10 cellular contexts compared by ENCODE assay signal in the genomic region with DNA sequence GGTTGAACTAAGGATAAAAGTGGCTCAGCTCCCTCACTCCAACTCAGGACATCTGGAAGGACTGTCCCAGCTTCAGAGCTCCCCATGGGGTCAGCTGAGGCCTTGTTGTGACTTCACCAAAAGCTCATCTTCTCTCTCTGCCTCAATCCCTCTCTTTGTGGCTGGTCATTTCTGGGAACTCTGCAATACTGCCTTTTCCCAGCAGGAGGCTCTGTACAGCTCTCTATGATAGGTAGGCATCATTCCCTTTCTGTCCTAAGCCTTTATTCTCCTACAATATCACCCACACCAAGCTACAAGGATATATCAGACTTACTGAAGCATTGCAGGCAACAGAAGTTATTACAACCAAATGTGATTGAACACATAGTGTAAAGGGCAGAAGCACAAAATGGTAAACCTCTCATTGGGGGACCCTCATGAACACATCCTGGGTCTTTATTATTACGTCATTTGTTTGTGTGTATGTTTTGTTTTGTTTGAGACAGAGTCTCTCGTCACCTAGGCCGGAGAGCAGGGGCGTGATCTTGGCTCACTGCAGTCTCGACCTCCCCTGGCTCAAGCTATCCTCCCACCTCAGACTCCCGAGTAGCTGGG. TPM values are rescaled to one million over a fixed set of nuclear protein-coding genes. Genes with fewer than 3 reads are reported as not detected.
DNase-seq lines count a peak whose midpoint lies in the region; ATAC-seq, FAIRE-seq and TF ChIP-seq lines count a peak whose summit lies in the region.
"Had no signal": no experiment of that assay in that cellular context is flagged by ENCODE, and none has a peak within 500 bp of the region (broad histone marks: within the 10 kb centered on the region; RNA-seq: fewer than 3 reads in every experiment).

No MANE protein-coding gene starts in this region.

- H4K91ac ChIP-seq in IMR-90 (ENCODE audit: insufficient read depth, low read depth, low read length), result no peak overlapping the region

- TF ChIP-seq POLR2A in IMR-90 (IDR thresholded peaks at IDR 0.05; ENCODE audit: low read depth, low read length), result no peak

- H3K27me3 Mint-ChIP-seq in neural crest cell (ENCODE audit: low read depth), result no peaks in the 10 kb centered on the region
- no peaks in the 10 kb centered on the region for H3K27me3 Mint-ChIP-seq in activated T-helper 2 cell treated with anti-CD3 and anti-CD28 coated beads, Interferon-gamma antibody, Interleukin-2, Interleukin-4, amounts not matched to agents 10 μg/mL and 5 μg/mL and 100 μg/mL, durations not matched to agents 14 hours and 24 hours and 36 hours (ENCODE audit: low read depth)
- H3K27me3 Mint-ChIP-seq in T-helper 17 cell, result peaks cover 27% of the 10 kb centered on the region
- H3K27me3 Mint-ChIP-seq in activated T-cell treated with anti-CD3 and anti-CD28 coated beads, Interleukin-2, amount 50 U/mL, for 24 hours, result no peaks in the 10 kb centered on the region

- no peak overlapping the region for H2AFZ ChIP-seq in IMR-90 (replicated peaks; ENCODE audit: low read length, poor library complexity)

- H3K4me3 Mint-ChIP-seq in neural crest cell, result no peak overlapping the region
- H3K4me3 Mint-ChIP-seq in activated T-helper 2 cell treated with anti-CD3 and anti-CD28 coated beads, Interferon-gamma antibody, Interleukin-2, Interleukin-4, amounts not matched to agents 10 μg/mL and 5 μg/mL and 100 μg/mL, durations not matched to agents 14 hours and 24 hours and 36 hours (ENCODE audit: low read depth), result no peak overlapping the region
- no peak overlapping the region for H3K4me3 Mint-ChIP-seq in T-helper 17 cell
- H3K4me3 Mint-ChIP-seq in activated T-cell treated with anti-CD3 and anti-CD28 coated beads, Interleukin-2, amount 50 U/mL, for 24 hours, result no peak overlapping the region

- no peaks in the 10 kb centered on the region for H3K4me1 ChIP-seq in IMR-90 (ENCODE audit: control insufficient read depth, insufficient read depth, low read length)

- H2AK5ac ChIP-seq in IMR-90 (ENCODE audit: low read depth, low read length), result no peak overlapping the region

- peak; percentile 75 for ATAC-seq in GM18861 (IDR thresholded peaks at IDR 0.05; ENCODE audit: unreplicated experiment)
- ATAC-seq in IMR-90 (ENCODE audit: low read depth), result no peak
- no peak for ATAC-seq in T-helper 17 cell

- intact Hi-C loops in IMR-90 (cut with micrococcal nuclease), result no loop called here
- intact Hi-C loops in activated T-helper 2 cell treated with anti-CD3 and anti-CD28 coated beads, Interferon-gamma antibody, Interleukin-2, Interleukin-4, amounts not matched to agents 10 μg/mL and 5 μg/mL and 100 μg/mL, durations not matched to agents 14 hours and 24 hours and 36 hours (cut with micrococcal nuclease), result loop anchor here (5.0 kb wide), 1 partner anchor 33 kb away; no protein-coding TSS in a partner anchor

- H2AK9ac ChIP-seq in IMR-90 (replicated peaks; ENCODE audit: low read depth, low read length, poor library complexity), result no peak overlapping the region

- POLR2A ChIA-PET in IMR-90 (lab: Charles Lee; ENCODE audit: unreplicated experiment), result no interaction called here

- H3K9ac ChIP-seq in IMR-90 (ENCODE audit: low read depth, low read length), result no peak overlapping the region

- H3K18ac ChIP-seq in IMR-90 (ENCODE audit: low read depth, low read length), result no peak overlapping the region

- WGBS in IMR-90 (ENCODE audit: extremely low coverage in 2 of 2, insufficient read length in 1 of 2), 2 experiments, result no CpG with 5 or more reads among the region's 6 CpGs

- H4K20me1 ChIP-seq in IMR-90 (ENCODE audit: insufficient read depth, low read length), result no peaks in the 10 kb centered on the region

- H3K27ac Mint-ChIP-seq in neural crest cell (ENCODE audit: unreplicated experiment), result no peak overlapping the region
- no peak overlapping the region for H3K27ac Mint-ChIP-seq in activated T-helper 2 cell treated with anti-CD3 and anti-CD28 coated beads, Interferon-gamma antibody, Interleukin-2, Interleukin-4, amounts not matched to agents 10 μg/mL and 5 μg/mL and 100 μg/mL, durations not matched to agents 14 hours and 24 hours and 36 hours
- H3K27ac Mint-ChIP-seq in T-helper 17 cell, result no peak overlapping the region
- H3K27ac Mint-ChIP-seq in activated T-cell treated with anti-CD3 and anti-CD28 coated beads, Interleukin-2, amount 50 U/mL, for 24 hours, result no peak overlapping the region

- H3K9me1 ChIP-seq in IMR-90 (ENCODE audit: insufficient read depth, low read length), result no peaks in the 10 kb centered on the region

- H4K5ac ChIP-seq in IMR-90 (ENCODE audit: low read depth, low read length), result no peak overlapping the region

- no peaks in the 10 kb centered on the region for H3K36me3 ChIP-seq in IMR-90 (ENCODE audit: control insufficient read depth, insufficient read depth, low read length)
- no peaks in the 10 kb centered on the region for H3K36me3 ChIP-seq in brain microvascular endothelial cell (replicated peaks)

- no TSS peak for BruUV-seq in IMR-90 (replicated peaks; lab: Mats Ljungman, UMichigan)

- CTCF ChIA-PET in IMR-90 (lab: Yijun Ruan, JAX), result interaction anchor here (0.6 to 1.2 kb wide), 2 partner anchors 16 to 657 kb away, joined by 3 read pairs; no protein-coding TSS in a partner anchor

- H3K4me3 ChIP-seq in IMR-90 (ENCODE audit: insufficient read depth, low read depth, low read length) (no peak overlapping the region), brain microvascular endothelial cell (ENCODE audit: low read depth, low read length) (no peak overlapping the region)
- H3K4me3 ChIP-seq: lung had no signal

- H2BK15ac ChIP-seq in IMR-90 (ENCODE audit: low read depth, low read length), result no peak overlapping the region

- in situ Hi-C loops in IMR-90 (cut with MboI; ENCODE audit: low sequenced_read_pairs) (no loop called here), brain microvascular endothelial cell (cut with HindIII; ENCODE audit: low pct_ligation_motif_present, low sequenced_read_pairs) (no loop called here)

- no peak overlapping the region for H3K4me2 ChIP-seq in IMR-90 (ENCODE audit: low read depth, low read length)

- dilution Hi-C loops in IMR-90 (cut with HindIII; ENCODE audit: low sequenced_read_pairs, unreplicated experiment), result no loop called here

- FAIRE-seq in D721Med (lab: Jason Lieb, UNC), result no peak

- no peaks in the 10 kb centered on the region for H3K79me1 ChIP-seq in IMR-90 (ENCODE audit: low read depth in 1 of 2, low read length in 2 of 2)

- DNase-seq in D721Med (ENCODE audit: insufficient read length, low spot score) (no peak), IMR-90 (no peak), brain microvascular endothelial cell (peak; percentile 16), neural crest cell (ENCODE audit: low read depth, low spot score) (peak; percentile 19), T-helper 17 cell (no peak)
- DNase-seq in activated T-helper 2 cell treated with anti-CD3 and anti-CD28 coated beads, Interferon-gamma antibody, Interleukin-2, Interleukin-4, amounts not matched to agents 10 μg/mL and 5 μg/mL and 100 μg/mL, durations not matched to agents 14 hours and 24 hours and 36 hours (ENCODE audit: low spot score), result no peak
- DNase-seq in activated T-cell treated with anti-CD3 and anti-CD28 coated beads, Interleukin-2, amount 50 U/mL, for 24 hours, result no peak

- no peak overlapping the region for H2BK20ac ChIP-seq in IMR-90 (ENCODE audit: low read depth, low read length)

- H3K9me3 ChIP-seq in IMR-90 (ENCODE audit: control insufficient read depth, insufficient read depth, low read length) (no peaks in the 10 kb centered on the region), T-helper 17 cell (ENCODE audit: control insufficient read depth, low read length, poor library complexity, severe bottlenecking) (no peaks in the 10 kb centered on the region)

- H2BK5ac ChIP-seq in IMR-90 (ENCODE audit: low read depth, low read length, poor library complexity, severe bottlenecking), result no peak overlapping the region

- no peak overlapping the region for H3K14ac ChIP-seq in IMR-90 (replicated peaks; ENCODE audit: low read depth, low read length)

- H3K56ac ChIP-seq in IMR-90 (ENCODE audit: extremely low read depth, insufficient read depth, low read length), result no peak overlapping the region

- H3K27me3 ChIP-seq in IMR-90 (ENCODE audit: control insufficient read depth, insufficient read depth, low read length), result peaks cover 3% of the 10 kb centered on the region; the same call in 1 of the 2 replicates
- no peaks in the 10 kb centered on the region for H3K27me3 ChIP-seq in brain microvascular endothelial cell (replicated peaks)

- no peak overlapping the region for H4K8ac ChIP-seq in IMR-90 (ENCODE audit: low read depth in 2 of 2, low read length in 2 of 2)

- peaks cover 2% of the 10 kb centered on the region for H3K9me3 Mint-ChIP-seq in neural crest cell
- no peaks in the 10 kb centered on the region for H3K9me3 Mint-ChIP-seq in activated T-helper 2 cell treated with anti-CD3 and anti-CD28 coated beads, Interferon-gamma antibody, Interleukin-2, Interleukin-4, amounts not matched to agents 10 μg/mL and 5 μg/mL and 100 μg/mL, durations not matched to agents 14 hours and 24 hours and 36 hours
- H3K9me3 Mint-ChIP-seq in activated T-cell treated with anti-CD3 and anti-CD28 coated beads, Interleukin-2, amount 50 U/mL, for 24 hours, result no peaks in the 10 kb centered on the region

- H3K4ac ChIP-seq in IMR-90 (ENCODE audit: low read depth, low read length), result no peak overlapping the region

- H3K36me3 Mint-ChIP-seq in neural crest cell (ENCODE audit: low read depth) (no peaks in the 10 kb centered on the region), T-helper 17 cell (ENCODE audit: low read depth) (no peaks in the 10 kb centered on the region)
- no peaks in the 10 kb centered on the region for H3K36me3 Mint-ChIP-seq in activated T-helper 2 cell treated with anti-CD3 and anti-CD28 coated beads, Interferon-gamma antibody, Interleukin-2, Interleukin-4, amounts not matched to agents 10 μg/mL and 5 μg/mL and 100 μg/mL, durations not matched to agents 14 hours and 24 hours and 36 hours (ENCODE audit: low read depth)
- H3K36me3 Mint-ChIP-seq in activated T-cell treated with anti-CD3 and anti-CD28 coated beads, Interleukin-2, amount 50 U/mL, for 24 hours (ENCODE audit: low read depth), result no peaks in the 10 kb centered on the region

- H3K27ac ChIP-seq in IMR-90 (ENCODE audit: insufficient read depth, low read length) (no peak overlapping the region), brain microvascular endothelial cell (no peak overlapping the region)

- H2BK120ac ChIP-seq in IMR-90 (ENCODE audit: low read depth, low read length), result no peak overlapping the region

- peak; percentile 22; the same call in 1 of the 2 replicates for TF ChIP-seq RAD21 in IMR-90 (IDR thresholded peaks at IDR 0.05; ENCODE audit: low read length)

- no peak overlapping the region for H3K23ac ChIP-seq in IMR-90 (ENCODE audit: low read depth, low read length)

- TF ChIP-seq CTCF in D721Med (IDR thresholded peaks at IDR 0.05; ENCODE audit: insufficient read depth, missing control alignments), result peak; percentile 56
- TF ChIP-seq CTCF in IMR-90 (conservative IDR thresholded peaks at IDR 0.05; ENCODE audit: low read depth, low read length), result peak; percentile 30; the same call in 1 of the 2 replicates
- TF ChIP-seq CTCF in brain microvascular endothelial cell (IDR thresholded peaks at IDR 0.05; ENCODE audit: low read depth, low read length, missing control alignments), result peak; percentile 71
- peak; percentile 59 for TF ChIP-seq CTCF in neural crest cell (conservative IDR thresholded peaks at IDR 0.05)

- H3K4me1 Mint-ChIP-seq in neural crest cell (no peaks in the 10 kb centered on the region), T-helper 17 cell (no peaks in the 10 kb centered on the region)
- no peaks in the 10 kb centered on the region for H3K4me1 Mint-ChIP-seq in activated T-helper 2 cell treated with anti-CD3 and anti-CD28 coated beads, Interferon-gamma antibody, Interleukin-2, Interleukin-4, amounts not matched to agents 10 μg/mL and 5 μg/mL and 100 μg/mL, durations not matched to agents 14 hours and 24 hours and 36 hours (ENCODE audit: low read depth)
- no peaks in the 10 kb centered on the region for H3K4me1 Mint-ChIP-seq in activated T-cell treated with anti-CD3 and anti-CD28 coated beads, Interleukin-2, amount 50 U/mL, for 24 hours (ENCODE audit: low read depth)

RNA-seq across cellular contexts. Expression of gene PRPS1L1, which starts 36.7 kb away (rescaled TPM):
- total RNA-seq in IMR-90 (2012; rRNA removed) (not detected in 2 replicates), neural crest cell (not detected in 2 replicates), T-helper 17 cell (not detected)
- not detected in 2 replicates for polyA plus RNA-seq in IMR-90 (2012; rRNA removed)
- not detected in 2 replicates for polyA plus RNA-seq in IMR-90 (2012; cell fraction: cytosol; rRNA removed)
- not detected in 2 replicates for polyA plus RNA-seq in IMR-90 (2012; cell fraction: nucleus; rRNA removed; ENCODE audit: low replicate concordance)
- not detected in 2 replicates for total RNA-seq in activated T-helper 2 cell treated with anti-CD3 and anti-CD28 coated beads, Interferon-gamma antibody, Interleukin-2, Interleukin-4, amounts not matched to agents 10 μg/mL and 5 μg/mL and 100 μg/mL, durations not matched to agents 14 hours and 24 hours and 36 hours
- total RNA-seq: lung; T-helper 1 cell treated with Interleukin-12 subunit alpha and Interleukin-12 subunit beta and Interleukin-4 antibody, amounts not matched to agents 30 ng/mL and 1 ng/mL, for 36 hours had no signal
- polyA plus RNA-seq: lung had no signal

Comparison
In these comparisons a context has a peak if more than half of its experiments do, and no peak if none do; other contexts are left out.
1. DNase-seq: peak in brain microvascular endothelial cell (single experiment) and neural crest cell (single experiment); none in D721Med (single experiment), IMR-90 (single experiment), activated T-helper 2 cell treated with anti-CD3 and anti-CD28 coated beads, Interferon-gamma antibody, Interleukin-2, Interleukin-4, amounts not matched to agents 10 μg/mL and 5 μg/mL and 100 μg/mL, durations not matched to agents 14 hours and 24 hours and 36 hours (single experiment), T-helper 17 cell (0 of 3) and activated T-cell treated with anti-CD3 and anti-CD28 coated beads, Interleukin-2, amount 50 U/mL, for 24 hours (single experiment).
2. Peak in every context shown above with its lines, with median percentiles within 50 percentile points of each other: CTCF ChIP-seq.